8 cellular contexts compared by ENCODE assay signal in the genomic region with DNA sequence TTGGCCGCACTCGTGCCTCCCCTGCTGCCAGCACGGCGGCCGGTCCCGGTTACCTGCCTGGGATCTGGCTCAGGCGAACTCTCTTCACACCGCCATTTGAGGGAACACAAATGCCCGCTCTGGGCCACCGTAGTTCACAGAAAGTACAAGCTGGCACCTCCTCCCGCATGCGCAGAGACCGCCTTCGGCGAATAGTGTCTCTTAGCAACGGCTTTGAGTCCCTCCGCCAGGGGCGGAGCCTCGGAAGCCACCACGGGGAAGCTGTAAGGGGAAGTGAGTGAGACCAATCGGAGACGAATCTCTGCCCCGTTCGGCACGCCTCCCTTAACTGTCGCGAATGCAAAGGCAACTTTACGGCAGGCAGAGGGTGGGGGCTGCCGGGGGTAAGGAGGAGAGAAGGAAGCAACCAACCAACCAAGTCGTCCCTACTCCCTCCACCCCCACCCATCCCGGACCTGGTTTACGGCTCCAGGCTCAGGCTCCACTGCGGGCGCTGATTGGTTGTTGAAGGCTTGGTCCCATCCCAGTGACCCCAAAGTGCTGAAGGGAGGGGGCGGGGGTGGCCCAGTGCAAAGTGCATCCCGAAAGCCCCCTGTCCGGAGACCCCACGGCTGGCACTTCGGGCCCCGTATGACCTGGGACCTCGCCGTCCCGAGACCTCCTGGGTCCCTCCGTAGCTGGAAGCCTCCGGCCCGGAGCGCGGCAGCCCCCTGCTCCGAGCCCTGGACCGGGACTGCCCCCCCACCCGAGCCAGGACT. TPM values are rescaled to one million over a fixed set of nuclear protein-coding genes. Genes with fewer than 3 reads are reported as not detected.
A peak's percentile ranks its signal among the peaks of the same experiment; 100 is the strongest.
DNase-seq lines count a peak whose midpoint lies in the region; ATAC-seq lines count a peak whose summit lies in the region.

A gene with protein sequence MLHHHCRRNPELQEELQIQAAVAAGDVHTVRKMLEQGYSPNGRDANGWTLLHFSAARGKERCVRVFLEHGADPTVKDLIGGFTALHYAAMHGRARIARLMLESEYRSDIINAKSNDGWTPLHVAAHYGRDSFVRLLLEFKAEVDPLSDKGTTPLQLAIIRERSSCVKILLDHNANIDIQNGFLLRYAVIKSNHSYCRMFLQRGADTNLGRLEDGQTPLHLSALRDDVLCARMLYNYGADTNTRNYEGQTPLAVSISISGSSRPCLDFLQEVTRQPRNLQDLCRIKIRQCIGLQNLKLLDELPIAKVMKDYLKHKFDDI (plus strand): TSS at position 526 of the 758 bp plus-strand sequence. CDS start 9,628 bp downstream, outside the sequence.
A gene with protein sequence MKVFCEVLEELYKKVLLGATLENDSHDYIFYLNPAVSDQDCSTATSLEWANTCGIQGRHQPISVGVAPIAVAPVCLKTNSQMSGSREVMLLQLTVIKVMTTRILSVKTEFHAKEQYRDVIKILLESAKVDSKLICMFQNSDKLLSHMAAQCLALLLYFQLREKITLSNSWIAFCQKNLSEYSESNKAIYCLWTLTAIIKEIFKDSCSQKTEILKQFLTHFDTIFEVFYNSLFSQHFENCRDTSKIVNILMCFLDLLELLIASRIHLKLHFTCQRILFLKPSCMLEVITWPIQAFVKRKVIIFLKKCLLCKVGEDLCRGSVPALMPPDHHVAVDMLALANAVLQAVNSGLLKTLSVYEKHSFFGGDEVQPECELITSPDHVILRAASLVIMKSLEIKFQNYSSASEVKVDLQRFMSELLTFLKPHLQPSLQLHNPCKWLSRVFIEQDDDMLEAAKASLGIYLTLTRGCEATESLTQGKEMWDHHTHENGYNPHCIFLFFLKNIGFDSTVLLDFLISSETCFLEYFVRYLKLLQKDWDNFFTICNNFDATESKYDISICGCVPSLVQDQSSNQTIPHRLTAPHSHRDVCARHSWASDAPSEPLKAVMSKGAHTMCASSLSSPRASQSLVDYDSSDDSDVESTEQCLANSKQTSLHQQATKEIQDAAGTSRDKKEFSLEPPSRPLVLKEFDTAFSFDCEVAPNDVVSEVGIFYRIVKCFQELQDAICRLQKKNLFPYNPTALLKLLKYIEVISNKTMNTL (minus strand): TSS at position 121 of the 758 bp plus-strand sequence. CDS start 21,342 bp downstream, outside the sequence.

- H3K9me3 Mint-ChIP-seq in activated naive CD4-positive, alpha-beta T cell treated with anti-CD3 and anti-CD28 coated beads, Interleukin-2, amount 50 U/mL, for 72 hours, result no peaks in the 10 kb centered on the region

- peak within 1 kb of the TSS; percentile 86 for H3K27ac ChIP-seq in temporal lobe (ENCODE audit: low read depth, low read length)

- H3K36me3 Mint-ChIP-seq in activated naive CD4-positive, alpha-beta T cell treated with anti-CD3 and anti-CD28 coated beads, Interleukin-2, amount 50 U/mL, for 72 hours, result peaks cover 23% of the 10 kb centered on the region in 2 donors

- peak within 1 kb of the TSS in 1 of 2 donors; percentile 99 for H3K27ac Mint-ChIP-seq in activated naive CD4-positive, alpha-beta T cell treated with anti-CD3 and anti-CD28 coated beads, Interleukin-2, amount 50 U/mL, for 72 hours

- DNase-seq in NCI-H1092 treated with DMSO at 0.1 percent for 48 hours (lab: John Stamatoyannopoulos, UW), result peak; percentile 98
- DNase-seq in SKM-1 (lab: John Stamatoyannopoulos, UW; ENCODE audit: unreplicated experiment), result peak; percentile 98
- peak; percentile 98 to 100 for DNase-seq in activated naive CD4-positive, alpha-beta T cell treated with anti-CD3 and anti-CD28 coated beads, Interleukin-2, amount 50 U/mL, for 72 hours (ENCODE audit: low spot score in 2 of 2)
- peak; percentile 99 for DNase-seq in glomerular endothelial cell (ENCODE audit: extremely low read depth, low read depth, low spot score)
- peak; percentile 100 for DNase-seq in occipital lobe (lab: John Stamatoyannopoulos, UW)

- ATAC-seq in HG02610 (IDR thresholded peaks at IDR 0.05; ENCODE audit: unreplicated experiment), result peak; percentile 87
- ATAC-seq in activated naive CD4-positive, alpha-beta T cell treated with anti-CD3 and anti-CD28 coated beads, Interleukin-2, amount 50 U/mL, for 72 hours, result peak; percentile 82 to 88

- H3K4me3 ChIP-seq in GM08714 (ENCODE audit: low read length), result peak within 1 kb of the TSS; percentile 99

RNA-seq across cellular contexts. Expression of the first gene that starts in this region (rescaled TPM):
- total RNA-seq in activated naive CD4-positive, alpha-beta T cell treated with anti-CD3 and anti-CD28 coated beads, Interleukin-2, amount 50 U/mL, for 72 hours, result 10 to 100 TPM; 23.4 to 30.1 TPM
- total RNA-seq in glomerular endothelial cell (9.8 and 10.8 TPM in 2 replicates), occipital lobe (21.5 TPM), temporal lobe (12.0 TPM)

RNA-seq across cellular contexts. Expression of the second gene that starts in this region (rescaled TPM):
- 10 to 100 TPM; 48.9 to 63.9 TPM for total RNA-seq in activated naive CD4-positive, alpha-beta T cell treated with anti-CD3 and anti-CD28 coated beads, Interleukin-2, amount 50 U/mL, for 72 hours
- total RNA-seq in glomerular endothelial cell (7.1 and 8.0 TPM in 2 replicates), occipital lobe (49.8 TPM), temporal lobe (33.2 TPM)

Comparison
In these comparisons a context has a peak if more than half of its experiments do, and no peak if none do; other contexts are left out.
1. Peak in every context shown above with its lines: DNase-seq, ATAC-seq, H3K4me3 ChIP-seq and H3K27ac ChIP-seq.